Comparison of ENCODE assay signal across 21 cellular contexts in the genomic region with DNA sequence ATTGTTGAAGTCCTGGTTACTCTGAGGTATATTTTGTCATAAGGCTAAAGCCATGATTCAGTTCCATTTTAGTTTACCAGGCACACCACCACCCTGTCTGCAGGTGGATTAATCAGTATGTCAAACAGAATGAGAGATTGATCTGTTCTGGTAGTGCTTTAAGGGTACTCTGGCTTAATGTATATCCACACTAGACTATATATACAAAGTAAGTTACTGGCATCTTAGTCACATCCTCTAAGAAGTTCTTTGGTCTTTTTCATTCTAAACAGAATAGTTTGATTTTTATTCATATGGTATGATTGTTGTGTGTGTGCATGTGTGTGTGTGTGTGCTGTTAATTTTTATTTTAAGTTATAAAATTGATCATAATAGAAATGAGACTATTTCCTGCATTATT.
DNase-seq lines count a peak whose midpoint lies in the region; ATAC-seq, FAIRE-seq and TF ChIP-seq lines count a peak whose summit lies in the region.
"Had no signal": no experiment of that assay in that cellular context is flagged by ENCODE, and none has a peak within 500 bp of the region (broad histone marks: within the 10 kb centered on the region; RNA-seq: fewer than 3 reads in every experiment).

No MANE protein-coding gene starts in this region.

- no peak for DNase-seq in mammary epithelial cell
- no peak for DNase-seq in breast epithelium (ENCODE audit: low spot score in 2 of 2)
- DNase-seq in HFFc6, result no peak
- no peak for DNase-seq in endothelial cell of umbilical vein (ENCODE audit: low read depth, low spot score)
- no peak for DNase-seq in sciatic nerve (ENCODE audit: low spot score)
- DNase-seq: ACHN; AML-193; Caco-2; CD4-positive, alpha-beta T cell; GDM1 had no signal

- ATAC-seq in GM19463 (IDR thresholded peaks at IDR 0.05; ENCODE audit: unreplicated experiment) (no peak), HG02798 (IDR thresholded peaks at IDR 0.05; ENCODE audit: poor library complexity, unreplicated experiment) (no peak), sciatic nerve (no peak)
- ATAC-seq: GM23338, HCT116, K562 had no signal

- CTCF ChIA-PET in mammary epithelial cell (lab: Charles Lee; ENCODE audit: low non-redundant PET), result no interaction called here
- CTCF ChIA-PET in endothelial cell of umbilical vein (lab: Charles Lee), result no interaction called here

- BruUV-seq in mammary epithelial cell (replicated peaks; lab: Mats Ljungman, UMichigan) (no TSS peak), endothelial cell of umbilical vein (replicated peaks; lab: Mats Ljungman, UMichigan) (no TSS peak)

- H3K36me3 ChIP-seq in mammary epithelial cell (ENCODE audit: insufficient read depth, low read length) (peaks cover 16% of the 10 kb centered on the region), breast epithelium (peaks cover 5% of the 10 kb centered on the region), endothelial cell of umbilical vein (ENCODE audit: control insufficient read depth in 2 of 2, extremely low read depth in 1 of 2, insufficient read depth in 2 of 2, low read length in 2 of 2) (peaks cover 11 to 14% of the 10 kb centered on the region in 2 experiments)

- H4K20me1 ChIP-seq in mammary epithelial cell (ENCODE audit: insufficient read depth, low read length) (no peaks in the 10 kb centered on the region), endothelial cell of umbilical vein (replicated peaks; ENCODE audit: control insufficient read depth, extremely low read depth, insufficient read depth, low read length) (no peaks in the 10 kb centered on the region)

- no peak overlapping the region for H2AFZ ChIP-seq in mammary epithelial cell (ENCODE audit: low read depth, low read length)
- no peak overlapping the region for H2AFZ ChIP-seq in endothelial cell of umbilical vein (ENCODE audit: low read depth, low read length)
- H2AFZ ChIP-seq: GM23338 had no signal

- H3K4me1 ChIP-seq in mammary epithelial cell (ENCODE audit: insufficient read depth, low read length) (peaks cover 4% of the 10 kb centered on the region), breast epithelium (no peaks in the 10 kb centered on the region), endothelial cell of umbilical vein (ENCODE audit: control insufficient read depth, extremely low read depth, insufficient read depth, low read length) (peaks cover 4% of the 10 kb centered on the region)
- H3K4me1 ChIP-seq: Caco-2 had no signal

- H3K4me1 Mint-ChIP-seq in HFFc6 (ENCODE audit: low read depth), result peaks cover 22% of the 10 kb centered on the region
- H3K4me1 Mint-ChIP-seq: GM23338 had no signal

- H3K4me3 Mint-ChIP-seq in HFFc6, result no peak overlapping the region; the same call in 1 of the 2 replicates
- H3K4me3 Mint-ChIP-seq: CD4-positive, alpha-beta T cell; GM23338 had no signal

- intact Hi-C loops in mammary epithelial cell (cut with micrococcal nuclease), result loop anchor here (2.0 kb wide), 1 partner anchor 15 kb away; no protein-coding TSS in a partner anchor
- intact Hi-C loops in breast epithelium (cut with DNase I; ENCODE audit: low total_unique reads), result no loop called here
- intact Hi-C loops in endothelial cell of umbilical vein (cut with micrococcal nuclease), result no loop called here
- intact Hi-C loops in sciatic nerve (cut with DNase I), result no loop called here

- H3K27ac ChIP-seq in mammary epithelial cell (ENCODE audit: insufficient read depth, low read depth, low read length) (no peak overlapping the region), breast epithelium (no peak overlapping the region), endothelial cell of umbilical vein (ENCODE audit: insufficient read depth, low read depth, low read length) (no peak overlapping the region)
- H3K27ac ChIP-seq: C4-2B had no signal

- TF ChIP-seq CTCF in mammary epithelial cell (conservative IDR thresholded peaks at IDR 0.05 in 1 of 2, IDR thresholded peaks at IDR 0.05 in 1 of 2; ENCODE audit: extremely low read depth in 1 of 2, insufficient read depth in 1 of 2, low read depth in 1 of 2, low read length in 2 of 2) (no peak), breast epithelium (IDR thresholded peaks at IDR 0.05) (no peak), HFFc6 (IDR thresholded peaks at IDR 0.05) (no peak), endothelial cell of umbilical vein (IDR thresholded peaks at IDR 0.05; ENCODE audit: extremely low read depth in 1 of 2, insufficient read depth in 1 of 2, low read depth in 1 of 2, low read length in 2 of 2) (no peak)

- POLR2A ChIA-PET in endothelial cell of umbilical vein (lab: Charles Lee), result no interaction called here

- H3K4me3 ChIP-seq in mammary epithelial cell (replicated peaks in 1 of 3; ENCODE audit: insufficient read depth in 1 of 3, low read depth in 2 of 3, low read length in 3 of 3) (no peak overlapping the region), breast epithelium (no peak overlapping the region), endothelial cell of umbilical vein (replicated peaks in 1 of 3; ENCODE audit: insufficient read depth in 1 of 3, low read depth in 1 of 3, low read length in 3 of 3) (no peak overlapping the region)
- H3K4me3 ChIP-seq: GM23338, K562 had no signal

- H3K4me2 ChIP-seq in mammary epithelial cell (ENCODE audit: insufficient read depth, low read depth, low read length) (no peak overlapping the region), endothelial cell of umbilical vein (ENCODE audit: insufficient read depth, low read length) (no peak overlapping the region)
- H3K4me2 ChIP-seq: GM23338 had no signal

- TF ChIP-seq POLR2A in breast epithelium (IDR thresholded peaks at IDR 0.05), result no peak
- no peak for TF ChIP-seq POLR2A in endothelial cell of umbilical vein (IDR thresholded peaks at IDR 0.05; ENCODE audit: low read depth, low read length)

- H3K9ac ChIP-seq in mammary epithelial cell (ENCODE audit: insufficient read depth, low read length) (peak overlapping the region; percentile 0), endothelial cell of umbilical vein (replicated peaks; ENCODE audit: extremely low read depth, insufficient read depth, low read length) (no peak overlapping the region)

- H3K9me3 ChIP-seq in mammary epithelial cell (replicated peaks; ENCODE audit: insufficient read depth, low read length) (no peaks in the 10 kb centered on the region), breast epithelium (no peaks in the 10 kb centered on the region), endothelial cell of umbilical vein (replicated peaks; ENCODE audit: control insufficient read depth, insufficient read depth, low read length) (no peaks in the 10 kb centered on the region)
- H3K9me3 ChIP-seq: Caco-2 had no signal

- H3K9me1 ChIP-seq in endothelial cell of umbilical vein (replicated peaks; ENCODE audit: control insufficient read depth, extremely low read depth, insufficient read depth, low read length), result no peaks in the 10 kb centered on the region

- H3K36me3 Mint-ChIP-seq in HFFc6 (ENCODE audit: low read depth), result peaks cover 38% of the 10 kb centered on the region

- peak; percentile 18 for FAIRE-seq in endothelial cell of umbilical vein (lab: Jason Lieb, UNC)
- FAIRE-seq: A204.1, D721Med, GM12892, GM18507, H54, K562 had no signal

- H3K79me2 ChIP-seq in mammary epithelial cell (ENCODE audit: insufficient read depth, low read length) (peaks cover 2% of the 10 kb centered on the region), endothelial cell of umbilical vein (ENCODE audit: control insufficient read depth, insufficient read depth, low read length) (no peaks in the 10 kb centered on the region)

- H3K27me3 Mint-ChIP-seq in HFFc6 (ENCODE audit: insufficient read depth), result no peaks in the 10 kb centered on the region
- H3K27me3 Mint-ChIP-seq: CD4-positive, alpha-beta T cell had no signal

- dilution Hi-C loops in mammary epithelial cell (cut with HindIII; ENCODE audit: low sequenced_read_pairs), result no loop called here
- dilution Hi-C loops in endothelial cell of umbilical vein (cut with MboI; ENCODE audit: extremely low pct_ligation_motif_present, low sequenced_read_pairs), result no loop called here

- H3K27ac Mint-ChIP-seq in HFFc6, result peak overlapping the region; percentile 47; the same call in 1 of the 2 replicates
- H3K27ac Mint-ChIP-seq: CD4-positive, alpha-beta T cell had no signal

- H3K9me3 Mint-ChIP-seq in HFFc6, result no peaks in the 10 kb centered on the region
- H3K9me3 Mint-ChIP-seq: CD4-positive, alpha-beta T cell; GM23338 had no signal

- H3K27me3 ChIP-seq in mammary epithelial cell (ENCODE audit: insufficient read depth, low read length) (no peaks in the 10 kb centered on the region), breast epithelium (no peaks in the 10 kb centered on the region), endothelial cell of umbilical vein (ENCODE audit: control insufficient read depth in 2 of 2, insufficient read depth in 2 of 2, low read length in 2 of 2) (no peaks in the 10 kb centered on the region)

- in situ Hi-C loops in mammary epithelial cell (cut with MboI; ENCODE audit: low sequenced_read_pairs in 2 of 2), result no loop called here

TF ChIP-seq in endothelial cell of umbilical vein, 7 proteins besides CTCF, POLR2A, EP300 and RAD21:
- TF ChIP-seq FOS (IDR thresholded peaks at IDR 0.05; ENCODE audit: borderline replicate concordance, insufficient read depth, low read length), result no peak
- no peak for TF ChIP-seq GATA2 (IDR thresholded peaks at IDR 0.05; ENCODE audit: insufficient read depth, insufficient read length, low read depth, low read length)
- TF ChIP-seq JUN (IDR thresholded peaks at IDR 0.05; ENCODE audit: borderline replicate concordance, insufficient read depth, insufficient read length, low read depth), result no peak
- TF ChIP-seq MYC (IDR thresholded peaks at IDR 0.05; ENCODE audit: low read depth, low read length), result no peak
- TF ChIP-seq, protein P1, sequence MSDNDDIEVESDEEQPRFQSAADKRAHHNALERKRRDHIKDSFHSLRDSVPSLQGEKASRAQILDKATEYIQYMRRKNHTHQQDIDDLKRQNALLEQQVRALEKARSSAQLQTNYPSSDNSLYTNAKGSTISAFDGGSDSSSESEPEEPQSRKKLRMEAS (IDR thresholded peaks at IDR 0.05; ENCODE audit: insufficient read depth, insufficient read length), result no peak
- TF ChIP-seq POLR2AphosphoS5 (IDR thresholded peaks at IDR 0.05; ENCODE audit: insufficient read depth, low read depth, low read length), result no peak
